Comparison of ENCODE assay signal across 17 cellular contexts in genomic region chr6:150638286-150638685, GRCh38.
"Had no signal": no experiment of that assay in that cellular context is flagged by ENCODE, and none has a peak within 500 bp of the region (broad histone marks: within the 10 kb centered on the region; RNA-seq: fewer than 3 reads in every experiment).

No MANE protein-coding gene starts in this region.

- H3K9me3 ChIP-seq: right atrium auricular region, thoracic aorta, upper lobe of left lung had no signal

- H3K4me3 Mint-ChIP-seq: activated CD8-positive, alpha-beta T cell treated with anti-CD3 and anti-CD28 coated beads for 36 hours; activated naive CD4-positive, alpha-beta T cell treated with anti-CD3 and anti-CD28 coated beads for 36 hours; activated T-cell treated with anti-CD3 and anti-CD28 coated beads, Interleukin-2, amount 50 U/mL, for 4 hours; natural killer cell treated with Interleukin-12 subunit alpha and Interleukin-12 subunit beta and Interleukin-15 and Interleukin-18, amount 100 ng/mL, for 72 hours had no signal

- H3K36me3 ChIP-seq: right atrium auricular region, thoracic aorta, upper lobe of left lung, WERI-Rb-1 had no signal

- ATAC-seq: activated CD8-positive, alpha-beta T cell treated with anti-CD3 and anti-CD28 coated beads for 36 hours; activated T-cell treated with anti-CD3 and anti-CD28 coated beads, Interleukin-2, amount 50 U/mL, for 4 hours; left ventricle myocardium superior; natural killer cell treated with Interleukin-12 subunit alpha and Interleukin-12 subunit beta and Interleukin-15 and Interleukin-18, amount 100 ng/mL, for 72 hours had no signal

- H3K27ac Mint-ChIP-seq: activated CD8-positive, alpha-beta T cell treated with anti-CD3 and anti-CD28 coated beads for 36 hours; activated naive CD4-positive, alpha-beta T cell treated with anti-CD3 and anti-CD28 coated beads for 36 hours; natural killer cell treated with Interleukin-12 subunit alpha and Interleukin-12 subunit beta and Interleukin-15 and Interleukin-18, amount 100 ng/mL, for 72 hours had no signal

- H3K4me3 ChIP-seq: right atrium auricular region, thoracic aorta, upper lobe of left lung had no signal

- H3K27me3 ChIP-seq: right atrium auricular region, upper lobe of left lung had no signal

- H3K27ac ChIP-seq: right atrium auricular region, thoracic aorta, WERI-Rb-1 had no signal

- DNase-seq: activated CD8-positive, alpha-beta T cell treated with anti-CD3 and anti-CD28 coated beads for 36 hours; activated naive CD4-positive, alpha-beta T cell treated with anti-CD3 and anti-CD28 coated beads for 36 hours; activated T-cell treated with anti-CD3 and anti-CD28 coated beads, Interleukin-2, amount 50 U/mL, for 4 hours; aorta; cerebellar nuclear complex; cortex of kidney; erythroblast; foreskin melanocyte; hypothalamus; left ventricle myocardium superior; stimulated activated CD4-positive, alpha-beta T cell treated with anti-CD3 and anti-CD28 coated beads, Interleukin-2, amount 100 ng/mL, for 24 hours; T-helper 2 cell; upper lobe of left lung; WERI-Rb-1 had no signal

- H3K36me3 Mint-ChIP-seq: natural killer cell treated with Interleukin-12 subunit alpha and Interleukin-12 subunit beta and Interleukin-15 and Interleukin-18, amount 100 ng/mL, for 72 hours had no signal

- H3K9me3 Mint-ChIP-seq: activated CD8-positive, alpha-beta T cell treated with anti-CD3 and anti-CD28 coated beads for 36 hours; activated naive CD4-positive, alpha-beta T cell treated with anti-CD3 and anti-CD28 coated beads for 36 hours; activated T-cell treated with anti-CD3 and anti-CD28 coated beads, Interleukin-2, amount 50 U/mL, for 4 hours; natural killer cell treated with Interleukin-12 subunit alpha and Interleukin-12 subunit beta and Interleukin-15 and Interleukin-18, amount 100 ng/mL, for 72 hours had no signal
